1 cellular context compared by ENCODE assay signal in genomic region chr12:111616177-111616623, GRCh38.
TF ChIP-seq lines count a peak whose summit lies in the region.

No MANE protein-coding gene starts in this region.

TF ChIP-seq in liver, 16 proteins besides CTCF, POLR2A, EP300 and RAD21 (continued from another document):
- TF ChIP-seq, protein P1, sequence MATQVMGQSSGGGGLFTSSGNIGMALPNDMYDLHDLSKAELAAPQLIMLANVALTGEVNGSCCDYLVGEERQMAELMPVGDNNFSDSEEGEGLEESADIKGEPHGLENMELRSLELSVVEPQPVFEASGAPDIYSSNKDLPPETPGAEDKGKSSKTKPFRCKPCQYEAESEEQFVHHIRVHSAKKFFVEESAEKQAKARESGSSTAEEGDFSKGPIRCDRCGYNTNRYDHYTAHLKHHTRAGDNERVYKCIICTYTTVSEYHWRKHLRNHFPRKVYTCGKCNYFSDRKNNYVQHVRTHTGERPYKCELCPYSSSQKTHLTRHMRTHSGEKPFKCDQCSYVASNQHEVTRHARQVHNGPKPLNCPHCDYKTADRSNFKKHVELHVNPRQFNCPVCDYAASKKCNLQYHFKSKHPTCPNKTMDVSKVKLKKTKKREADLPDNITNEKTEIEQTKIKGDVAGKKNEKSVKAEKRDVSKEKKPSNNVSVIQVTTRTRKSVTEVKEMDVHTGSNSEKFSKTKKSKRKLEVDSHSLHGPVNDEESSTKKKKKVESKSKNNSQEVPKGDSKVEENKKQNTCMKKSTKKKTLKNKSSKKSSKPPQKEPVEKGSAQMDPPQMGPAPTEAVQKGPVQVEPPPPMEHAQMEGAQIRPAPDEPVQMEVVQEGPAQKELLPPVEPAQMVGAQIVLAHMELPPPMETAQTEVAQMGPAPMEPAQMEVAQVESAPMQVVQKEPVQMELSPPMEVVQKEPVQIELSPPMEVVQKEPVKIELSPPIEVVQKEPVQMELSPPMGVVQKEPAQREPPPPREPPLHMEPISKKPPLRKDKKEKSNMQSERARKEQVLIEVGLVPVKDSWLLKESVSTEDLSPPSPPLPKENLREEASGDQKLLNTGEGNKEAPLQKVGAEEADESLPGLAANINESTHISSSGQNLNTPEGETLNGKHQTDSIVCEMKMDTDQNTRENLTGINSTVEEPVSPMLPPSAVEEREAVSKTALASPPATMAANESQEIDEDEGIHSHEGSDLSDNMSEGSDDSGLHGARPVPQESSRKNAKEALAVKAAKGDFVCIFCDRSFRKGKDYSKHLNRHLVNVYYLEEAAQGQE (IDR thresholded peaks at IDR 0.05): peak; percentile 63
- TF ChIP-seq GABPA (IDR thresholded peaks at IDR 0.05 in 1 of 2, conservative IDR thresholded peaks at IDR 0.05 in 1 of 2): peak; percentile 29 to 77
